8 cellular contexts compared by ENCODE assay signal in the genomic region with DNA sequence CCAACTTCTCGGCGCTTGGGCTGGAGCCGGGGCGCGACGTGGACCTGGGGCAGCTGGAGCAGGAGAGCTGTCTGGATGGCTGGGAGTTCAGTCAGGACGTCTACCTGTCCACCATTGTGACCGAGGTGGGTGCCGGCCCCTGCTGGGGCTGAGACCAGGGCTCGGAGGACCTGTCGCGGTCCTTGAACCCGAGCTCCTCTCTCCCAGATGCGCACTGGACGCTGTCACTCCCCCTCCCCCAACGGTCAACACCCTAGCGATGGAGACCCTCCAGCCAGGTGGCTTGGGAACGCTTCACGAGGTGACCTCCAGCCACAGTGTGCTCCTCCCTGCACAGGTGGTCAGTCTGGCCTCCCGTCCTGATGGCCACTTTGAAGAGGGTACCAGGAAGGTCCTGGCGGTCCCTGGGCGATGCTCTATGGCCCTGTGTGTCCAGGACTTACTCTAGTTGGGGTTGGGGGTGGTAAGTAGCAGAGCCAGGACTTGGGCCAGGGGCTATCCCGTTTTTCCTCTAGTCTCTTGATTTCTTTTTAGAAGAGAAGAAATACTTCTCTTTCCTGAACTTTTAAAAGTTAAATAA.
DNase-seq lines count a peak whose midpoint lies in the region; ATAC-seq and TF ChIP-seq lines count a peak whose summit lies in the region.

No MANE protein-coding gene starts in this region.

- no peak overlapping the region for H2AFZ ChIP-seq in OCI-LY1 (ENCODE audit: low read length)

- peaks cover 41% of the 10 kb centered on the region for H3K4me1 Mint-ChIP-seq in nephron

- no peaks in the 10 kb centered on the region for H3K27me3 ChIP-seq in BLaER1
- no peaks in the 10 kb centered on the region for H3K27me3 ChIP-seq in OCI-LY1 (ENCODE audit: insufficient read depth, low read length)

- TF ChIP-seq POLR2A in erythroblast (IDR thresholded peaks at IDR 0.05; ENCODE audit: low read length): no peak

- H3K36me3 Mint-ChIP-seq in nephron (ENCODE audit: low read depth): peaks cover 2% of the 10 kb centered on the region

- H3K27ac ChIP-seq in BLaER1: peak overlapping the region; percentile 50
- H3K27ac ChIP-seq in OCI-LY1 (ENCODE audit: low read depth, low read length, poor library complexity, severe bottlenecking): no peak overlapping the region

- peaks cover 4% of the 10 kb centered on the region for H3K27me3 Mint-ChIP-seq in nephron (ENCODE audit: low read depth)

- H3K4me2 ChIP-seq in BLaER1 (peak overlapping the region; percentile 97), OCI-LY1 (ENCODE audit: low read length) (peak overlapping the region; percentile 93)

- H3K9me3 ChIP-seq in BLaER1: no peaks in the 10 kb centered on the region
- H3K9me3 ChIP-seq in OCI-LY1 (ENCODE audit: low read length): no peaks in the 10 kb centered on the region

- H3K4me3 Mint-ChIP-seq in nephron: peak overlapping the region; percentile 79 to 89 (median 89)

- peak overlapping the region; percentile 70 to 98 (median 88) for H3K27ac Mint-ChIP-seq in nephron

- peak overlapping the region; percentile 79 for H3K9ac ChIP-seq in BLaER1
- H3K9ac ChIP-seq in OCI-LY1 (ENCODE audit: low read length): peak overlapping the region; percentile 72

- H4K20me1 ChIP-seq in BLaER1 (no peaks in the 10 kb centered on the region; the same call in 1 of the 2 replicates), OCI-LY1 (ENCODE audit: insufficient read depth, low read length) (no peaks in the 10 kb centered on the region)

- no peaks in the 10 kb centered on the region for H3K36me3 ChIP-seq in BLaER1
- H3K36me3 ChIP-seq in OCI-LY1 (ENCODE audit: insufficient read depth, low read length): no peaks in the 10 kb centered on the region

- H3K9me2 ChIP-seq in OCI-LY1 (ENCODE audit: low read depth, low read length): no peaks in the 10 kb centered on the region

- H3K9me3 Mint-ChIP-seq in nephron: no peaks in the 10 kb centered on the region

- H3K79me2 ChIP-seq in OCI-LY1 (ENCODE audit: insufficient read depth, low read length): no peaks in the 10 kb centered on the region

- no peak for ATAC-seq in GM21786 (IDR thresholded peaks at IDR 0.05; ENCODE audit: unreplicated experiment)
- ATAC-seq in HG03520 (IDR thresholded peaks at IDR 0.05; ENCODE audit: unreplicated experiment): no peak

- TF ChIP-seq CTCF in OCI-LY1 (IDR thresholded peaks at IDR 0.05; ENCODE audit: low read length) (no peak), epithelial cell of esophagus (IDR thresholded peaks at IDR 0.05; ENCODE audit: insufficient read depth, low read depth, low read length, missing control alignments) (no peak), nephron (IDR thresholded peaks at IDR 0.05; ENCODE audit: unreplicated experiment in 3 of 3) (no peak)

- H3F3A ChIP-seq in OCI-LY1 (ENCODE audit: insufficient read depth, low read length): no peaks in the 10 kb centered on the region

- no peak for DNase-seq in epithelial cell of esophagus (ENCODE audit: low read depth)
- DNase-seq in erythroblast (lab: John Stamatoyannopoulos, UW): no peak
- no peak for DNase-seq in superior temporal gyrus (ENCODE audit: extremely low spot score)

- H3K4me3 ChIP-seq in BLaER1 (peak overlapping the region; percentile 75), OCI-LY1 (ENCODE audit: low read depth, low read length, poor library complexity, severe bottlenecking) (peak overlapping the region; percentile 76), epithelial cell of esophagus (ENCODE audit: low read length) (peak overlapping the region; percentile 79)

- H3K4me1 ChIP-seq in BLaER1 (peaks cover 30% of the 10 kb centered on the region), OCI-LY1 (ENCODE audit: insufficient read depth, low read length, severe bottlenecking) (peaks cover 16% of the 10 kb centered on the region)
